Comparison of ENCODE assay signal across 8 cellular contexts in genomic region chr7:98831641-98832221, GRCh38. TPM values are rescaled to one million over a fixed set of nuclear protein-coding genes. Genes with fewer than 3 reads are reported as not detected.
DNase-seq lines count a peak whose midpoint lies in the region; ATAC-seq and TF ChIP-seq lines count a peak whose summit lies in the region.

No MANE protein-coding gene starts in this region.

- no peaks in the 10 kb centered on the region for H3K4me1 Mint-ChIP-seq in Calu3 (ENCODE audit: low read depth, unreplicated experiment)

- ATAC-seq in GM21723 (IDR thresholded peaks at IDR 0.05; ENCODE audit: unreplicated experiment), result no peak

- H2BK120ac ChIP-seq in mesenchymal stem cell (ENCODE audit: low read depth, low read length), result no peak overlapping the region

- H3K27ac ChIP-seq in MM.1S (ENCODE audit: low read length) (no peak overlapping the region), mesenchymal stem cell (ENCODE audit: low read length, poor library complexity, severe bottlenecking) (no peak overlapping the region)

- H4K8ac ChIP-seq in mesenchymal stem cell (ENCODE audit: low read length), result no peak overlapping the region

- H3K79me2 ChIP-seq in MM.1S (ENCODE audit: low read length), result no peaks in the 10 kb centered on the region

- H3K4me1 ChIP-seq in MM.1S (ENCODE audit: low read length) (no peaks in the 10 kb centered on the region), mesenchymal stem cell (ENCODE audit: control insufficient read depth, insufficient read depth, low read depth, low read length) (no peaks in the 10 kb centered on the region)

- CTCF ChIA-PET in Calu3 (lab: Charles Lee), result interaction anchor here (1.1 kb wide), 3 partner anchors 9 to 414 kb away, joined by 3 read pairs; no protein-coding TSS in a partner anchor

- H3K9me2 ChIP-seq in MM.1S (replicated peaks; ENCODE audit: insufficient read depth, low read length), result no peaks in the 10 kb centered on the region

- H3K4me3 ChIP-seq in MM.1S (ENCODE audit: low read length) (no peak overlapping the region), mesenchymal stem cell (ENCODE audit: insufficient read depth in 1 of 2, low read depth in 1 of 2, low read length in 2 of 2) (no peak overlapping the region)

- H3K18ac ChIP-seq in mesenchymal stem cell (ENCODE audit: low read depth in 1 of 2, low read length in 2 of 2), result no peak overlapping the region

- H3K36me3 ChIP-seq in MM.1S (replicated peaks; ENCODE audit: insufficient read depth, low read length) (no peaks in the 10 kb centered on the region), mesenchymal stem cell (ENCODE audit: control insufficient read depth in 1 of 2, insufficient read depth in 2 of 2, low read depth in 1 of 2, low read length in 2 of 2) (no peaks in the 10 kb centered on the region)

- H3K9ac ChIP-seq in MM.1S (ENCODE audit: low read length), result no peak overlapping the region
- H3K9ac ChIP-seq in mesenchymal stem cell (ENCODE audit: low read length), result no peak overlapping the region

- H2AK5ac ChIP-seq in mesenchymal stem cell (ENCODE audit: low read length, severe bottlenecking), result no peak overlapping the region

- WGBS in mesenchymal stem cell, result 84% methylated on average over 5 of the region's 8 CpGs

- no peaks in the 10 kb centered on the region for H3K9me3 Mint-ChIP-seq in Calu3 (ENCODE audit: low read depth, unreplicated experiment)

- no peak overlapping the region for H3K4me3 Mint-ChIP-seq in Calu3 (ENCODE audit: low read depth, unreplicated experiment)

- H4K20me1 ChIP-seq in MM.1S (ENCODE audit: insufficient read depth, low read length), result no peaks in the 10 kb centered on the region

- H3K9me3 ChIP-seq in MM.1S (replicated peaks; ENCODE audit: insufficient read depth, low read length) (no peaks in the 10 kb centered on the region), mesenchymal stem cell (ENCODE audit: control insufficient read depth, low read length) (no peaks in the 10 kb centered on the region)

- no peak overlapping the region for H3K27ac Mint-ChIP-seq in Calu3 (ENCODE audit: unreplicated experiment)

- H3K36me3 Mint-ChIP-seq in Calu3 (ENCODE audit: insufficient read depth, unreplicated experiment), result no peaks in the 10 kb centered on the region

- no peak overlapping the region for H3K14ac ChIP-seq in mesenchymal stem cell (ENCODE audit: low read length in 2 of 2)

- H2BK5ac ChIP-seq in mesenchymal stem cell (ENCODE audit: low read depth, low read length, poor library complexity, severe bottlenecking), result no peak overlapping the region

- H2BK15ac ChIP-seq in mesenchymal stem cell (ENCODE audit: low read depth, poor library complexity, severe bottlenecking), result no peak overlapping the region

- H2BK12ac ChIP-seq in mesenchymal stem cell (ENCODE audit: low read length in 2 of 2), result no peak overlapping the region

- H3K27me3 ChIP-seq in MM.1S (replicated peaks; ENCODE audit: insufficient read depth, low read length) (no peaks in the 10 kb centered on the region), mesenchymal stem cell (ENCODE audit: control insufficient read depth in 1 of 2, insufficient read depth in 1 of 2, low read length in 2 of 2) (peaks cover 6 to 51% of the 10 kb centered on the region in 2 experiments)

- BruUV-seq in Calu3 (replicated peaks; lab: Mats Ljungman, UMichigan), result no TSS peak

- intact Hi-C loops in Calu3 (cut with micrococcal nuclease; ENCODE audit: unreplicated experiment), result no loop called here

- TF ChIP-seq CTCF in Calu3 (IDR thresholded peaks at IDR 0.05; ENCODE audit: unreplicated experiment) (peak; percentile 55), MM.1S (IDR thresholded peaks at IDR 0.05; ENCODE audit: low read length) (peak; percentile 50)

- peaks cover 13% of the 10 kb centered on the region for H3K27me3 Mint-ChIP-seq in Calu3 (ENCODE audit: unreplicated experiment)

- no peak overlapping the region for H3K23ac ChIP-seq in mesenchymal stem cell (ENCODE audit: low read length in 2 of 2)

- no peaks in the 10 kb centered on the region for H3F3A ChIP-seq in MM.1S (ENCODE audit: insufficient read depth, low read length)

- no peak overlapping the region for H4K91ac ChIP-seq in mesenchymal stem cell (ENCODE audit: low read length)

- H3K4me2 ChIP-seq in MM.1S (ENCODE audit: low read depth, low read length) (no peak overlapping the region), mesenchymal stem cell (ENCODE audit: low read length, poor library complexity, severe bottlenecking) (no peak overlapping the region)

- DNase-seq in Calu3, result peak; percentile 24
- no peak for DNase-seq in MM.1S
- DNase-seq in activated gamma-delta T cell treated with anti-CD3 and anti-CD28 coated beads, Interleukin-2, amount 50 U/mL, for 16 hours (ENCODE audit: low read depth), result peak; percentile 8
- peak; percentile 7 for DNase-seq in mesenchymal stem cell
- DNase-seq in AG08395 (ENCODE audit: low spot score), result no peak
- DNase-seq in Ammon's horn (ENCODE audit: low spot score), result no peak
- no peak for DNase-seq in NCI-H146 (lab: John Stamatoyannopoulos, UW)

- H3K79me1 ChIP-seq in mesenchymal stem cell (replicated peaks; ENCODE audit: low read length, poor library complexity, severe bottlenecking), result no peaks in the 10 kb centered on the region

- no peak overlapping the region for H2AFZ ChIP-seq in MM.1S (ENCODE audit: low read length)
- H2AFZ ChIP-seq in mesenchymal stem cell (ENCODE audit: low read depth, low read length), result no peak overlapping the region

- H3K4ac ChIP-seq in mesenchymal stem cell (ENCODE audit: low read depth in 1 of 2, low read length in 2 of 2), result no peak overlapping the region

RNA-seq across cellular contexts. Expression of gene TMEM130, which starts 38.1 kb away (rescaled TPM):
- not detected in 2 replicates for total RNA-seq in Calu3 (2022)
- polyA plus RNA-seq in mesenchymal stem cell (2013, experiment 1 of 2), result 0.54 TPM
- polyA plus RNA-seq in mesenchymal stem cell (2013, experiment 2 of 2), result 0.32 TPM

RNA-seq across cellular contexts. Expression of gene TRRAP, which starts 46.6 kb away (rescaled TPM):
- 28.0 and 30.9 TPM in 2 replicates for total RNA-seq in Calu3 (2022)
- 8.7 TPM for polyA plus RNA-seq in mesenchymal stem cell (2013, experiment 1 of 2)
- 7.7 TPM for polyA plus RNA-seq in mesenchymal stem cell (2013, experiment 2 of 2)

Comparison
In these comparisons a context has a peak if more than half of its experiments do, and no peak if none do; other contexts are left out.
1. DNase-seq: peak in Calu3 (single experiment), activated gamma-delta T cell treated with anti-CD3 and anti-CD28 coated beads, Interleukin-2, amount 50 U/mL, for 16 hours (single experiment) and mesenchymal stem cell (single experiment); none in MM.1S (single experiment), AG08395 (single experiment), Ammon's horn (single experiment) and NCI-H146 (single experiment).